In the genomic region with DNA sequence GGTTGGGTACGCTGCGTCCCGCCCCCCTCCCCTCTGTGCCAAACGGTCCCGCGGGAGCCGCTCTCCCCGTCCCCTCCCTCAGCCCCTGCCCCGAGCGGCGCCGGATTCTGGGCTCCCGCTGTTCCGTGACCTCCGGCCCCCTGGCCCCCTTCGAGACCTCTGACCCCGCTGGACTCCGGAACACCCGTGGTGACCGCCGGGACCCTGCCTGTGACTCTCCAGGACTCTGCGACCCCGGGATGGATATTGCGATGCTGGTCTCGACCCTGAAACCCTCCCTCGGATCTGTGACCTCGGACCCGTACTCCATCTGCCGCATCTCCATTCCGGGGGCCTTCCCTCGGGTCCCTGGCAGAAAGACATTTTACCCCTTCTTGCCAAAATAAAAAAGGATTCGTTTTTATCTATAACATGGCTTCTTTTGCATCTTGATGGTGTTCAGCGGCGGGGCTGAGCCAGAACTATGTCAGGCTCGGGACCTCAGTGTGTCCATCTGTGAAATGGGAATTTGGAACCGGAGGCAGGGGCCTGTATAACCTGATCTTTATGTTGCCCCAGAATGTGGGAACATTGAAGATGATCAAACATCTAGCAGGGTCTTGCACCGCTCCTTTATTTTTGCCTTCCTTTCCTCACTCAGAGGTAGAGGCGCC, we compare ENCODE assay signal across 8 cellular contexts. TPM values are rescaled to one million over a fixed set of nuclear protein-coding genes. Genes with fewer than 3 reads are reported as not detected.
DNase-seq lines count a peak whose midpoint lies in the region; ATAC-seq, FAIRE-seq and TF ChIP-seq lines count a peak whose summit lies in the region.

No MANE protein-coding gene starts in this region.

- BruUV-seq in K562 (replicated peaks; lab: Mats Ljungman, UMichigan), result no TSS peak

- peak overlapping the region; percentile 59 for H3K27ac Mint-ChIP-seq in mesothelial cell of epicardium

- no peak for TF ChIP-seq EP300 in K562 (IDR thresholded peaks at IDR 0.05; ENCODE audit: low read length)

- peaks cover 25% of the 10 kb centered on the region for H3K4me1 Mint-ChIP-seq in mesothelial cell of epicardium

- H3K79me2 ChIP-seq in K562 (ENCODE audit: control insufficient read depth, insufficient read depth, low read length), result peaks cover 20% of the 10 kb centered on the region

- 52% methylated on average over 18 of the region's 38 CpGs for WGBS in K562 (ENCODE audit: insufficient coverage, low coverage, missing lambda C conversion rate)
- WGBS in urinary bladder, result 3% methylated on average over 38 of the region's 38 CpGs

- H3K9ac ChIP-seq in K562 (ENCODE audit: insufficient read depth in 1 of 2, low read depth in 2 of 2, low read length in 2 of 2), result peak overlapping the region in 1 of 2 experiments; percentile 49; a peak in 3 of 4 replicates

- H3K4me3 Mint-ChIP-seq in mesothelial cell of epicardium, result peak overlapping the region; percentile 85

- no peaks in the 10 kb centered on the region for H3K9me1 ChIP-seq in K562 (ENCODE audit: control insufficient read depth, insufficient read depth, low read length)

- H3K9me3 ChIP-seq in K562 (replicated peaks; ENCODE audit: control insufficient read depth, insufficient read depth, low read depth, low read length), result no peaks in the 10 kb centered on the region

- H3K36me3 ChIP-seq in K562 (ENCODE audit: control insufficient read depth, insufficient read depth, low read length), result no peaks in the 10 kb centered on the region
- H3K36me3 ChIP-seq in urinary bladder (ENCODE audit: insufficient read depth), result no peaks in the 10 kb centered on the region

- H3K27me3 Mint-ChIP-seq in mesothelial cell of epicardium (ENCODE audit: low read depth), result peaks cover 50% of the 10 kb centered on the region

- no peak for TF ChIP-seq POLR2A in K562 (conservative IDR thresholded peaks at IDR 0.05)

- peak; percentile 14 for DNase-seq in stimulated activated CD4-positive, alpha-beta T cell treated with anti-CD3 and anti-CD28 coated beads, Interleukin-15, amount 100 ng/mL, for 24 hours
- no peak for DNase-seq in stimulated activated CD4-positive, alpha-beta T cell treated with anti-CD3 and anti-CD28 coated beads, Interleukin-2, amount 100 ng/mL, for 48 hours
- DNase-seq in K562 (ENCODE audit: extremely low read depth in 1 of 4, low spot score in 3 of 4) (no peak), mesothelial cell of epicardium (ENCODE audit: low spot score in 2 of 2, unreplicated experiment in 2 of 2) (no peak)
- DNase-seq in stimulated activated CD4-positive, alpha-beta T cell treated with anti-CD3 and anti-CD28 coated beads, Interleukin-4, amount 100 ng/mL, for 24 hours, result no peak
- DNase-seq in activated effector memory CD4-positive, alpha-beta T cell treated with anti-CD3 and anti-CD28 coated beads, Interleukin-2, amount 50 U/mL, for 16 hours, result no peak

- H3K27ac ChIP-seq in K562 (ENCODE audit: extremely low read depth, low read depth, low read length), result no peak overlapping the region
- no peak overlapping the region for H3K27ac ChIP-seq in urinary bladder (ENCODE audit: low read depth)

- peaks cover 8 to 27% of the 10 kb centered on the region in 2 experiments; a peak in 4 of 5 replicates for H3K4me1 ChIP-seq in K562 (replicated peaks in 1 of 2; ENCODE audit: control insufficient read depth in 2 of 2, insufficient read depth in 2 of 2, low read length in 2 of 2)
- H3K4me1 ChIP-seq in urinary bladder (ENCODE audit: insufficient read depth), result no peaks in the 10 kb centered on the region

- TF ChIP-seq RAD21 in K562 (CRISPR knock-in tag; conservative IDR thresholded peaks at IDR 0.05 in 1 of 2, IDR thresholded peaks at IDR 0.05 in 1 of 2), result no peak; a peak in 3 of 4 replicates

- ATAC-seq in K562 (no peak), HG02938 (IDR thresholded peaks at IDR 0.05; ENCODE audit: unreplicated experiment) (no peak)

- peak overlapping the region; percentile 54 for H3K4me2 ChIP-seq in K562 (ENCODE audit: insufficient read depth, low read length)

- H3K9me3 Mint-ChIP-seq in mesothelial cell of epicardium, result no peaks in the 10 kb centered on the region

- TF ChIP-seq CTCF in K562 (IDR thresholded peaks at IDR 0.05 in 2 of 3, conservative IDR thresholded peaks at IDR 0.05 in 1 of 3; ENCODE audit: insufficient read depth in 2 of 3, low read depth in 1 of 3, low read length in 3 of 3) (no peak; a peak in 2 of 6 replicates), mesothelial cell of epicardium (IDR thresholded peaks at IDR 0.05; ENCODE audit: unreplicated experiment) (no peak)

- no peaks in the 10 kb centered on the region; the same call in 1 of the 2 replicates for H4K20me1 ChIP-seq in K562 (replicated peaks; ENCODE audit: control insufficient read depth, insufficient read depth, low read length)

- intact Hi-C loops in K562 (cut with micrococcal nuclease), result loop anchor here (10.0 kb wide), 2 partner anchors 110 to 190 kb away; a partner anchor contains a TSS

- peaks cover 3% of the 10 kb centered on the region for H3K36me3 Mint-ChIP-seq in mesothelial cell of epicardium

- CTCF ChIA-PET in K562 (lab: Yijun Ruan, JAX; ENCODE audit: low intra/inter-chr PET ratio), result interaction anchor here (0.7 to 1.6 kb wide), 5 partner anchors 12 to 216 kb away, joined by 3 to 8 read pairs (median 4); a partner anchor contains a TSS

- peak overlapping the region; percentile 98 for H2AFZ ChIP-seq in K562 (ENCODE audit: low read depth, low read length)

- H3K27me3 ChIP-seq in K562 (ENCODE audit: control insufficient read depth in 2 of 2, insufficient read depth in 2 of 2, low read length in 2 of 2), result peaks cover 0 to 2% of the 10 kb centered on the region in 2 experiments; a peak in 1 of 5 replicates

- in situ Hi-C loops in K562 (cut with MboI), result loop anchor here (10.0 kb wide), 1 partner anchor 190 kb away; a partner anchor contains a TSS

- POLR2A ChIA-PET in K562 (lab: Yijun Ruan, JAX), result no interaction called here

- FAIRE-seq in K562 (lab: Jason Lieb, UNC), result no peak

- H3K4me3 ChIP-seq in K562 (peak overlapping the region; percentile 99; the same call in 1 of the 2 replicates), urinary bladder (ENCODE audit: low read depth, low read length) (peak overlapping the region; percentile 22)

RNA-seq across cellular contexts. Expression of a gene that starts 0.7 kb away (rescaled TPM):
- total RNA-seq in K562 (2011; cell fraction: chromatin; rRNA removed; ENCODE audit: low replicate concordance), result 10.5 and 30.6 TPM in 2 replicates
- total RNA-seq in K562 (2011; cell fraction: nucleolus; rRNA removed), result 29.2 and 30.2 TPM in 2 replicates
- total RNA-seq in K562 (2011; cell fraction: nucleoplasm; rRNA removed), result 14.0 and 15.8 TPM in 2 replicates
- total RNA-seq in K562 (2014; rRNA removed) (3.8 and 4.5 TPM in 2 replicates), K562 (2014; rRNA removed; fragmentation: Illumina TruSeq; extraction: Trizol) (1.5 and 1.8 TPM in 2 replicates), K562 (2015; rRNA removed; fragmentation: Illumina TruSeq; extraction: Trizol) (3.0 and 3.4 TPM in 2 replicates), K562 (2021) (10.0 and 13.1 TPM in 2 replicates), mesothelial cell of epicardium (54.7 to 58.9 TPM (median 57.1 TPM) in 3 replicates), urinary bladder (14.7 TPM)
- polyA plus RNA-seq in K562 (2011; rRNA removed) (1.9 and 2.1 TPM in 2 replicates), K562 (2014; fragmentation: Illumina TruSeq; extraction: Trizol) (3.9 and 4.6 TPM in 2 replicates), K562 (2014; fragmentation: Nextera tagmentation; extraction: Ambion mirVana) (under 1 TPM; 0.28 to 0.34 TPM), K562 (2014; rRNA removed) (4.5 and 4.7 TPM in 2 replicates), urinary bladder (19.8 TPM)
- polyA plus RNA-seq in K562 (2011; cell fraction: cytosol; rRNA removed), result 1.8 and 3.8 TPM in 2 replicates
- 5.9 and 11.6 TPM in 2 replicates for polyA plus RNA-seq in K562 (2011; cell fraction: nucleus; rRNA removed)
- polyA plus RNA-seq in K562 (2012), result 6.5 and 11.3 TPM in 2 replicates
- 2.1 and 2.6 TPM in 2 replicates for polyA minus RNA-seq in K562 (2011; rRNA and poly(A)+ RNA removed)
- polyA minus RNA-seq in K562 (2011; cell fraction: cytosol; rRNA and poly(A)+ RNA removed), result 8.0 and 10.0 TPM in 2 replicates
- 7.9 and 8.1 TPM in 2 replicates for polyA minus RNA-seq in K562 (2011; cell fraction: nucleus; rRNA and poly(A)+ RNA removed)

RNA-seq across cellular contexts. Expression of a gene that starts 11.7 kb away (rescaled TPM):
- 4.7 and 17.0 TPM in 2 replicates for total RNA-seq in K562 (2011; cell fraction: chromatin; rRNA removed; ENCODE audit: low replicate concordance)
- 7.8 and 16.2 TPM in 2 replicates for total RNA-seq in K562 (2011; cell fraction: nucleolus; rRNA removed)
- 4.7 and 8.2 TPM in 2 replicates for total RNA-seq in K562 (2011; cell fraction: nucleoplasm; rRNA removed)
- total RNA-seq in K562 (2014; rRNA removed) (0.61 TPM in 1 of 2 replicates, not detected in the other), K562 (2014; rRNA removed; fragmentation: Illumina TruSeq; extraction: Trizol) (0.80 and 0.83 TPM in 2 replicates), K562 (2015; rRNA removed; fragmentation: Illumina TruSeq; extraction: Trizol) (0.75 and 0.94 TPM in 2 replicates), K562 (2021) (2.8 and 5.5 TPM in 2 replicates), mesothelial cell of epicardium (0.25 to 0.92 TPM (median 0.42 TPM) in 3 replicates), urinary bladder (not detected)
- polyA plus RNA-seq in K562 (2011; rRNA removed) (1.3 and 1.8 TPM in 2 replicates), K562 (2014; fragmentation: Illumina TruSeq; extraction: Trizol) (1.8 and 2.0 TPM in 2 replicates), K562 (2014; fragmentation: Nextera tagmentation; extraction: Ambion mirVana) (not detected), K562 (2014; rRNA removed) (3.0 and 4.1 TPM in 2 replicates), urinary bladder (0.94 TPM)
- 0.54 and 0.77 TPM in 2 replicates for polyA plus RNA-seq in K562 (2011; cell fraction: cytosol; rRNA removed)
- 16.6 and 17.9 TPM in 2 replicates for polyA plus RNA-seq in K562 (2011; cell fraction: nucleus; rRNA removed)
- 0.91 and 2.6 TPM in 2 replicates for polyA plus RNA-seq in K562 (2012)
- polyA minus RNA-seq in K562 (2011; rRNA and poly(A)+ RNA removed), result 1.9 and 2.4 TPM in 2 replicates
- 4.5 TPM in 1 of 2 replicates, not detected in the other for polyA minus RNA-seq in K562 (2011; cell fraction: cytosol; rRNA and poly(A)+ RNA removed)
- polyA minus RNA-seq in K562 (2011; cell fraction: nucleus; rRNA and poly(A)+ RNA removed), result 6.6 and 11.7 TPM in 2 replicates

RNA-seq across cellular contexts. Expression of a gene that starts 22.4 kb away (rescaled TPM):
- 3.9 and 24.8 TPM in 2 replicates for total RNA-seq in K562 (2011; cell fraction: chromatin; rRNA removed; ENCODE audit: low replicate concordance)
- 45.0 and 47.0 TPM in 2 replicates for total RNA-seq in K562 (2011; cell fraction: nucleolus; rRNA removed)
- 16.6 and 17.6 TPM in 2 replicates for total RNA-seq in K562 (2011; cell fraction: nucleoplasm; rRNA removed)
- total RNA-seq in K562 (2014; rRNA removed) (114 and 146 TPM in 2 replicates), K562 (2014; rRNA removed; fragmentation: Illumina TruSeq; extraction: Trizol) (28.7 and 48.0 TPM in 2 replicates), K562 (2015; rRNA removed; fragmentation: Illumina TruSeq; extraction: Trizol) (78.9 and 81.0 TPM in 2 replicates), K562 (2021) (130 and 138 TPM in 2 replicates), mesothelial cell of epicardium (81.2 to 91.0 TPM (median 88.5 TPM) in 3 replicates), urinary bladder (15.9 TPM)
- polyA plus RNA-seq in K562 (2011; rRNA removed) (27.5 and 40.8 TPM in 2 replicates), K562 (2014; fragmentation: Illumina TruSeq; extraction: Trizol) (96.7 and 113 TPM in 2 replicates), K562 (2014; fragmentation: Nextera tagmentation; extraction: Ambion mirVana) (10 to 100 TPM; 10.5 to 23.5 TPM), K562 (2014; rRNA removed) (79.6 and 80.6 TPM in 2 replicates), urinary bladder (20.9 TPM)
- 71.5 and 165 TPM in 2 replicates for polyA plus RNA-seq in K562 (2011; cell fraction: cytosol; rRNA removed)
- polyA plus RNA-seq in K562 (2011; cell fraction: nucleus; rRNA removed), result 47.4 and 73.9 TPM in 2 replicates
- polyA plus RNA-seq in K562 (2012), result 83.4 and 102 TPM in 2 replicates
- 20.7 and 34.8 TPM in 2 replicates for polyA minus RNA-seq in K562 (2011; rRNA and poly(A)+ RNA removed)
- 70.3 and 71.1 TPM in 2 replicates for polyA minus RNA-seq in K562 (2011; cell fraction: cytosol; rRNA and poly(A)+ RNA removed)
- polyA minus RNA-seq in K562 (2011; cell fraction: nucleus; rRNA and poly(A)+ RNA removed), result 16.8 and 18.9 TPM in 2 replicates

RNA-seq across cellular contexts. Expression of a gene that starts 22.8 kb away (rescaled TPM):
- 0.30 and 0.67 TPM in 2 replicates for total RNA-seq in K562 (2011; cell fraction: chromatin; rRNA removed; ENCODE audit: low replicate concordance)
- total RNA-seq in K562 (2011; cell fraction: nucleolus; rRNA removed), result 0.39 and 0.83 TPM in 2 replicates
- 0.76 and 0.81 TPM in 2 replicates for total RNA-seq in K562 (2011; cell fraction: nucleoplasm; rRNA removed)
- total RNA-seq in K562 (2014; rRNA removed) (0.54 and 1.1 TPM in 2 replicates), K562 (2014; rRNA removed; fragmentation: Illumina TruSeq; extraction: Trizol) (0.11 and 0.32 TPM in 2 replicates), K562 (2015; rRNA removed; fragmentation: Illumina TruSeq; extraction: Trizol) (0.94 and 1.1 TPM in 2 replicates), K562 (2021) (1.6 and 1.8 TPM in 2 replicates), mesothelial cell of epicardium (1.3 to 2.0 TPM (median 1.7 TPM) in 3 replicates), urinary bladder (not detected)
- polyA plus RNA-seq in K562 (2011; rRNA removed) (0.24 and 0.34 TPM in 2 replicates), K562 (2014; fragmentation: Illumina TruSeq; extraction: Trizol) (1.0 and 1.9 TPM in 2 replicates), K562 (2014; fragmentation: Nextera tagmentation; extraction: Ambion mirVana) (under 1 TPM; 0.10 to 0.18 TPM), K562 (2014; rRNA removed) (0.73 and 1.6 TPM in 2 replicates), urinary bladder (1.0 TPM)
- 0.41 and 2.0 TPM in 2 replicates for polyA plus RNA-seq in K562 (2011; cell fraction: cytosol; rRNA removed)
- 0.21 and 0.77 TPM in 2 replicates for polyA plus RNA-seq in K562 (2011; cell fraction: nucleus; rRNA removed)
- 1.4 and 1.7 TPM in 2 replicates for polyA plus RNA-seq in K562 (2012)
- polyA minus RNA-seq in K562 (2011; rRNA and poly(A)+ RNA removed), result 0.15 and 0.32 TPM in 2 replicates
- polyA minus RNA-seq in K562 (2011; cell fraction: cytosol; rRNA and poly(A)+ RNA removed), result 1.2 TPM in 1 of 2 replicates, not detected in the other
- polyA minus RNA-seq in K562 (2011; cell fraction: nucleus; rRNA and poly(A)+ RNA removed), result 0.40 TPM in 1 of 2 replicates, not detected in the other

RNA-seq across cellular contexts. Expression of a gene that starts 55.7 kb away (rescaled TPM):
- total RNA-seq in K562 (2011; cell fraction: chromatin; rRNA removed; ENCODE audit: low replicate concordance), result 24.1 and 86.8 TPM in 2 replicates
- 64.6 and 65.9 TPM in 2 replicates for total RNA-seq in K562 (2011; cell fraction: nucleolus; rRNA removed)
- total RNA-seq in K562 (2011; cell fraction: nucleoplasm; rRNA removed), result 39.3 and 41.3 TPM in 2 replicates
- 13.6 and 13.7 TPM in 2 replicates for total RNA-seq in K562 (2014; rRNA removed)
- total RNA-seq in K562 (2014; rRNA removed; fragmentation: Illumina TruSeq; extraction: Trizol), result 1.5 and 2.2 TPM in 2 replicates
- 8.6 and 8.7 TPM in 2 replicates for total RNA-seq in K562 (2015; rRNA removed; fragmentation: Illumina TruSeq; extraction: Trizol)
- 37.6 and 44.7 TPM in 2 replicates for total RNA-seq in K562 (2021)
- 3.0 and 5.8 TPM in 2 replicates for polyA plus RNA-seq in K562 (2011; rRNA removed)
- 4.3 and 10.0 TPM in 2 replicates for polyA plus RNA-seq in K562 (2011; cell fraction: cytosol; rRNA removed)
- polyA plus RNA-seq in K562 (2011; cell fraction: nucleus; rRNA removed), result 37.3 and 64.7 TPM in 2 replicates
- polyA plus RNA-seq in K562 (2012), result 24.4 and 27.9 TPM in 2 replicates
- polyA plus RNA-seq in K562 (2014; fragmentation: Illumina TruSeq; extraction: Trizol), result 12.0 and 21.5 TPM in 2 replicates
- under 1 TPM; 0.07 to 0.13 TPM for polyA plus RNA-seq in K562 (2014; fragmentation: Nextera tagmentation; extraction: Ambion mirVana)
- 18.9 and 19.9 TPM in 2 replicates for polyA plus RNA-seq in K562 (2014; rRNA removed)
- 1.8 and 2.4 TPM in 2 replicates for polyA minus RNA-seq in K562 (2011; rRNA and poly(A)+ RNA removed)
- 12.8 and 21.3 TPM in 2 replicates for polyA minus RNA-seq in K562 (2011; cell fraction: cytosol; rRNA and poly(A)+ RNA removed)
- 14.4 and 16.6 TPM in 2 replicates for polyA minus RNA-seq in K562 (2011; cell fraction: nucleus; rRNA and poly(A)+ RNA removed)
- total RNA-seq in mesothelial cell of epicardium, result 84.0 to 90.9 TPM (median 90.8 TPM) in 3 replicates
- total RNA-seq in urinary bladder, result 14.0 TPM
- 59.5 TPM for polyA plus RNA-seq in urinary bladder
